Comparison of ENCODE assay signal across 18 cellular contexts in genomic region chr5:146233441-146233840, GRCh38. TPM values are rescaled to one million over a fixed set of nuclear protein-coding genes. Genes with fewer than 3 reads are reported as not detected.
A peak's percentile ranks its signal among the peaks of the same experiment; 100 is the strongest.
DNase-seq lines count a peak whose midpoint lies in the region; ATAC-seq, FAIRE-seq and TF ChIP-seq lines count a peak whose summit lies in the region.
"Had no signal": no experiment of that assay in that cellular context is flagged by ENCODE, and none has a peak within 500 bp of the region (broad histone marks: within the 10 kb centered on the region; RNA-seq: fewer than 3 reads in every experiment).

No MANE protein-coding gene starts in this region.

- H3K9me1 ChIP-seq in endothelial cell of umbilical vein (replicated peaks; ENCODE audit: control insufficient read depth, extremely low read depth, insufficient read depth, low read length), result no peaks in the 10 kb centered on the region

- H3K9me3 ChIP-seq in ascending aorta (no peaks in the 10 kb centered on the region), endothelial cell of umbilical vein (replicated peaks; ENCODE audit: control insufficient read depth, insufficient read depth, low read length) (no peaks in the 10 kb centered on the region), aorta (ENCODE audit: control insufficient read depth, low read length) (no peaks in the 10 kb centered on the region)

- H3K27me3 ChIP-seq in ascending aorta (no peaks in the 10 kb centered on the region), endothelial cell of umbilical vein (ENCODE audit: control insufficient read depth in 2 of 2, insufficient read depth in 2 of 2, low read length in 2 of 2) (no peaks in the 10 kb centered on the region), aorta (ENCODE audit: control insufficient read depth in 1 of 2, insufficient read depth in 2 of 2, low read length in 1 of 2) (no peaks in the 10 kb centered on the region)

- H3K4me3 ChIP-seq in ascending aorta (no peak overlapping the region), endothelial cell of umbilical vein (replicated peaks in 1 of 3; ENCODE audit: insufficient read depth in 1 of 3, low read depth in 1 of 3, low read length in 3 of 3) (no peak overlapping the region), aorta (ENCODE audit: low read length in 2 of 2) (no peak overlapping the region)

- H3K36me3 ChIP-seq in ascending aorta (peaks cover 21 to 48% of the 10 kb centered on the region in 2 donors), endothelial cell of umbilical vein (ENCODE audit: control insufficient read depth in 2 of 2, extremely low read depth in 1 of 2, insufficient read depth in 2 of 2, low read length in 2 of 2) (peaks cover 3 to 12% of the 10 kb centered on the region in 2 experiments), aorta (ENCODE audit: control insufficient read depth in 1 of 2, insufficient read depth in 2 of 2, low read length in 1 of 2) (no peaks in the 10 kb centered on the region)

- POLR2A ChIA-PET in endothelial cell of umbilical vein (lab: Charles Lee), result no interaction called here

- dilution Hi-C loops in endothelial cell of umbilical vein (cut with MboI; ENCODE audit: extremely low pct_ligation_motif_present, low sequenced_read_pairs), result no loop called here

- H4K20me1 ChIP-seq in endothelial cell of umbilical vein (replicated peaks; ENCODE audit: control insufficient read depth, extremely low read depth, insufficient read depth, low read length), result no peaks in the 10 kb centered on the region

- 3 to 8% methylated on average over 5 of the region's 5 CpGs for WGBS in aorta, 2 donors

- no peak overlapping the region for H3K4me2 ChIP-seq in endothelial cell of umbilical vein (ENCODE audit: insufficient read depth, low read length)

- peak overlapping the region; percentile 58 to 81 for H3K27ac ChIP-seq in ascending aorta
- no peak overlapping the region for H3K27ac ChIP-seq in endothelial cell of umbilical vein (ENCODE audit: insufficient read depth, low read depth, low read length)
- H3K27ac ChIP-seq in aorta (ENCODE audit: low read depth in 1 of 2, low read length in 2 of 2), result peak overlapping the region in 1 of 2 donors; percentile 48

- no peak for TF ChIP-seq POLR2A in endothelial cell of umbilical vein (IDR thresholded peaks at IDR 0.05; ENCODE audit: low read depth, low read length)

- no peak for TF ChIP-seq CTCF in ascending aorta (IDR thresholded peaks at IDR 0.05)
- no peak for TF ChIP-seq CTCF in endothelial cell of umbilical vein (IDR thresholded peaks at IDR 0.05; ENCODE audit: extremely low read depth in 1 of 2, insufficient read depth in 1 of 2, low read depth in 1 of 2, low read length in 2 of 2)

- peak in 1 of 2 donors; percentile 65 for DNase-seq in ascending aorta (ENCODE audit: low spot score in 2 of 2)
- no peak for DNase-seq in endothelial cell of umbilical vein (ENCODE audit: low read depth, low spot score)
- DNase-seq in midbrain (lab: John Stamatoyannopoulos, UW), result peak; percentile 6
- peak in 1 of 2 donors; percentile 51 for DNase-seq in aorta
- DNase-seq in NCI-H1092 treated with DMSO at 0.1 percent for 48 hours (lab: John Stamatoyannopoulos, UW), result no peak
- DNase-seq in germinal center (ENCODE audit: low spot score), result no peak
- DNase-seq: ACHN; AML-193; HFFc6; MM.1S; NCI-H1105; NCI-H187; NCI-H446 treated with DMSO at 0.1 percent for 48 hours; NK-92 treated with Interleukin-12 subunit alpha and Interleukin-12 subunit beta, amount 100 ng/mL, for 24 hours; OCI-M1 had no signal

- no peaks in the 10 kb centered on the region for H3K79me2 ChIP-seq in endothelial cell of umbilical vein (ENCODE audit: control insufficient read depth, insufficient read depth, low read length)

- BruUV-seq in endothelial cell of umbilical vein (replicated peaks; lab: Mats Ljungman, UMichigan), result no TSS peak

- intact Hi-C loops in ascending aorta (cut with DNase I), result no loop called here
- intact Hi-C loops in endothelial cell of umbilical vein (cut with micrococcal nuclease), result no loop called here
- intact Hi-C loops in aorta (cut with DNase I), result no loop called here

- H3K4me1 ChIP-seq in ascending aorta (peaks cover 0 to 16% of the 10 kb centered on the region in 2 donors), endothelial cell of umbilical vein (ENCODE audit: control insufficient read depth, extremely low read depth, insufficient read depth, low read length) (no peaks in the 10 kb centered on the region), aorta (ENCODE audit: control insufficient read depth in 1 of 2, insufficient read depth in 2 of 2, low read length in 2 of 2) (no peaks in the 10 kb centered on the region)

- ATAC-seq in aorta (ENCODE audit: low FRiP score), result peak; percentile 62
- ATAC-seq in HG02759 (IDR thresholded peaks at IDR 0.05; ENCODE audit: unreplicated experiment), result no peak

- FAIRE-seq in endothelial cell of umbilical vein (lab: Jason Lieb, UNC), result peak; percentile 4
- FAIRE-seq: GM19239, H54 had no signal

- CTCF ChIA-PET in endothelial cell of umbilical vein (lab: Charles Lee), result no interaction called here

- H2AFZ ChIP-seq in endothelial cell of umbilical vein (ENCODE audit: low read depth, low read length), result no peak overlapping the region

- no peak overlapping the region for H3K9ac ChIP-seq in endothelial cell of umbilical vein (replicated peaks; ENCODE audit: extremely low read depth, insufficient read depth, low read length)

TF ChIP-seq in endothelial cell of umbilical vein, 7 proteins besides CTCF, POLR2A, EP300 and RAD21:
- TF ChIP-seq POLR2AphosphoS5 (IDR thresholded peaks at IDR 0.05; ENCODE audit: insufficient read depth, low read depth, low read length) (no peak), GATA2 (IDR thresholded peaks at IDR 0.05; ENCODE audit: insufficient read depth, insufficient read length, low read depth, low read length) (no peak), FOS (IDR thresholded peaks at IDR 0.05; ENCODE audit: borderline replicate concordance, insufficient read depth, low read length) (no peak), MYC (IDR thresholded peaks at IDR 0.05; ENCODE audit: low read depth, low read length) (no peak), MAX (IDR thresholded peaks at IDR 0.05; ENCODE audit: insufficient read depth, insufficient read length) (no peak), EZH2 (IDR thresholded peaks at IDR 0.05; ENCODE audit: borderline replicate concordance, low read depth, low read length, severe bottlenecking) (no peak), JUN (IDR thresholded peaks at IDR 0.05; ENCODE audit: borderline replicate concordance, insufficient read depth, insufficient read length, low read depth) (no peak)

RNA-seq across cellular contexts. Expression of gene RBM27, which starts 30.0 kb away (rescaled TPM):
- total RNA-seq in ascending aorta, result 5.9 TPM
- 14.9 and 17.7 TPM in 2 replicates for total RNA-seq in endothelial cell of umbilical vein
- polyA plus RNA-seq in endothelial cell of umbilical vein, result 6.3 and 7.4 TPM in 2 replicates
- polyA plus RNA-seq in endothelial cell of umbilical vein (2011; cell fraction: cytosol; rRNA removed), result 6.0 and 6.6 TPM in 2 replicates
- 15.5 and 16.3 TPM in 2 replicates for polyA plus RNA-seq in endothelial cell of umbilical vein (2011; cell fraction: nucleus; rRNA removed)
- 7.0 and 8.8 TPM in 2 replicates for polyA plus RNA-seq in endothelial cell of umbilical vein (2012)
- 42.4 and 96.0 TPM in 2 replicates for polyA minus RNA-seq in endothelial cell of umbilical vein
- 52.9 TPM for polyA minus RNA-seq in endothelial cell of umbilical vein (2011; cell fraction: cytosol; rRNA and poly(A)+ RNA removed)
- polyA minus RNA-seq in endothelial cell of umbilical vein (2011; cell fraction: nucleus; rRNA and poly(A)+ RNA removed), result 47.4 and 51.6 TPM in 2 replicates
- 10 to 100 TPM; 23.2 to 24.9 TPM for total RNA-seq in aorta
- 10 to 100 TPM in 1 of 2 donors, 1 to 10 TPM in 1; 7.3 to 10.5 TPM for polyA plus RNA-seq in aorta

RNA-seq across cellular contexts. Expression of gene LARS1, which starts 51.0 kb away (rescaled TPM):
- total RNA-seq in ascending aorta, result 134 TPM
- total RNA-seq in endothelial cell of umbilical vein, result 139 and 154 TPM in 2 replicates
- polyA plus RNA-seq in endothelial cell of umbilical vein, result 11.5 and 16.9 TPM in 2 replicates
- 18.6 and 19.2 TPM in 2 replicates for polyA plus RNA-seq in endothelial cell of umbilical vein (2011; cell fraction: cytosol; rRNA removed)
- polyA plus RNA-seq in endothelial cell of umbilical vein (2011; cell fraction: nucleus; rRNA removed), result 73.0 and 84.7 TPM in 2 replicates
- 81.3 and 120 TPM in 2 replicates for polyA plus RNA-seq in endothelial cell of umbilical vein (2012)
- polyA minus RNA-seq in endothelial cell of umbilical vein, result 76.0 and 87.2 TPM in 2 replicates
- polyA minus RNA-seq in endothelial cell of umbilical vein (2011; cell fraction: cytosol; rRNA and poly(A)+ RNA removed), result 21.7 TPM
- 45.9 and 66.9 TPM in 2 replicates for polyA minus RNA-seq in endothelial cell of umbilical vein (2011; cell fraction: nucleus; rRNA and poly(A)+ RNA removed)
- total RNA-seq in aorta, result 100 to 1,000 TPM in 1 of 2 donors, 10 to 100 TPM in 1; 92.3 to 101 TPM
- polyA plus RNA-seq in aorta, result 10 to 100 TPM; 28.4 to 49.9 TPM
